ENCODE assay signal across 26 cellular contexts in genomic region chr12:69065804-69066203, GRCh38.
DNase-seq lines count a peak whose midpoint lies in the region; ATAC-seq lines count a peak whose summit lies in the region.
"Had no signal": no experiment of that assay in that cellular context is flagged by ENCODE, and none has a peak within 500 bp of the region (broad histone marks: within the 10 kb centered on the region; RNA-seq: fewer than 3 reads in every experiment).

No MANE protein-coding gene starts in this region.

- DNase-seq in NCI-H2171 treated with DMSO at 0.1 percent for 48 hours (lab: John Stamatoyannopoulos, UW) (peak; percentile 43), NCI-H2171 (lab: John Stamatoyannopoulos, UW) (no peak), NCI-H2029 treated with DMSO at 0.1 percent for 48 hours (lab: John Stamatoyannopoulos, UW) (peak; percentile 36), SHP77 treated with DMSO at 0.1 percent for 48 hours (lab: John Stamatoyannopoulos, UW) (peak; percentile 20), renal cortical epithelial cell (ENCODE audit: low read depth) (peak; percentile 47), C1 segment of cervical spinal cord (lab: John Stamatoyannopoulos, UW) (no peak)
- DNase-seq: activated CD4-positive, alpha-beta T cell treated with anti-CD3 and anti-CD28 coated beads for 1 hour; activated CD8-positive, alpha-beta T cell treated with anti-CD3 and anti-CD28 coated beads, Interleukin-2, amount 10 ng/mL, durations not matched to agents 7 days and 5 days; activated naive CD4-positive, alpha-beta T cell; activated T-cell treated with anti-CD3 and anti-CD28 coated beads, Interleukin-2, amount 50 U/mL, for 1 hour; COR-L47; effector memory CD8-positive, alpha-beta T cell; foreskin keratinocyte; H7; left ventricle myocardium inferior; NCI-H1092; stimulated activated CD4-positive, alpha-beta T cell treated with anti-CD3 and anti-CD28 coated beads, Interleukin-12 subunit alpha, Interleukin-12 subunit beta, amount 100 ng/mL, for 4 hours; stimulated activated CD4-positive, alpha-beta T cell treated with anti-CD3 and anti-CD28 coated beads, Interleukin-4, amount 100 ng/mL, for 4 hours; stimulated activated naive CD4-positive, alpha-beta T cell treated with Interleukin-2 at 50 U/mL for 16 hours; T-helper 17 cell; testis had no signal

- ATAC-seq in HG03196 (IDR thresholded peaks at IDR 0.05; ENCODE audit: unreplicated experiment) (no peak), GM18511 (IDR thresholded peaks at IDR 0.05; ENCODE audit: unreplicated experiment) (no peak)
- ATAC-seq: activated CD8-positive, alpha-beta T cell treated with anti-CD3 and anti-CD28 coated beads, Interleukin-2, amount 10 ng/mL, durations not matched to agents 7 days and 5 days; effector memory CD8-positive, alpha-beta T cell; esophagus mucosa; foreskin keratinocyte; HepG2; natural killer cell treated with Interleukin-12 subunit alpha and Interleukin-12 subunit beta and Interleukin-15 and Interleukin-18, amount 100 ng/mL, for 72 hours; T-helper 17 cell had no signal

Comparison
In these comparisons a context has a peak if more than half of its experiments do, and no peak if none do; other contexts are left out.
1. DNase-seq: peak in NCI-H2171 treated with DMSO at 0.1 percent for 48 hours (single experiment), NCI-H2029 treated with DMSO at 0.1 percent for 48 hours (single experiment), SHP77 treated with DMSO at 0.1 percent for 48 hours (single experiment) and renal cortical epithelial cell (single experiment); none in NCI-H2171 (single experiment) and C1 segment of cervical spinal cord (0 of 14).